ENCODE assay signal across 20 cellular contexts in genomic region chr1:47853059-47853458, GRCh38.
"Had no signal": no experiment of that assay in that cellular context is flagged by ENCODE, and none has a peak within 500 bp of the region (broad histone marks: within the 10 kb centered on the region; RNA-seq: fewer than 3 reads in every experiment).

No MANE protein-coding gene starts in this region.

- FAIRE-seq: colon, endothelial cell of umbilical vein, frontal cortex, islet of Langerhans, keratinocyte had no signal

- H3K36me3 ChIP-seq: esophagus muscularis mucosa, gastroesophageal sphincter, heart left ventricle, left lung, lower lobe of right lung had no signal

- H3K4me3 ChIP-seq: esophagus muscularis mucosa, gastroesophageal sphincter, heart left ventricle, hepatocyte, left lung, lower lobe of right lung had no signal

- H3K27ac ChIP-seq: esophagus muscularis mucosa, foreskin keratinocyte, gastroesophageal sphincter, heart left ventricle, hepatocyte, left lung, lower lobe of right lung had no signal

- ATAC-seq: effector memory CD8-positive, alpha-beta T cell; foreskin keratinocyte; gastroesophageal sphincter; heart left ventricle; left cardiac atrium; left lung; left ventricle myocardium superior; lower lobe of right lung had no signal

- H3K27me3 ChIP-seq: esophagus muscularis mucosa, foreskin keratinocyte, gastroesophageal sphincter, heart left ventricle, hepatocyte, left lung had no signal

- H2AFZ ChIP-seq: hepatocyte had no signal

- H3K79me2 ChIP-seq: hepatocyte had no signal

- H3K4me1 ChIP-seq: foreskin keratinocyte, left lung, lower lobe of right lung had no signal

- H3K9me3 ChIP-seq: esophagus muscularis mucosa, gastroesophageal sphincter, heart left ventricle, left lung, lower lobe of right lung had no signal

- DNase-seq: cortex of kidney; effector CD8-positive, alpha-beta T cell; effector memory CD8-positive, alpha-beta T cell; foreskin keratinocyte; heart left ventricle; hypothalamus; left cardiac atrium; left lung; left ventricle myocardium superior; lower lobe of right lung; mesenchymal stem cell; midbrain had no signal

- H3K4me2 ChIP-seq: hepatocyte had no signal
